Comparison of ENCODE assay signal across 12 cellular contexts in the genomic region with DNA sequence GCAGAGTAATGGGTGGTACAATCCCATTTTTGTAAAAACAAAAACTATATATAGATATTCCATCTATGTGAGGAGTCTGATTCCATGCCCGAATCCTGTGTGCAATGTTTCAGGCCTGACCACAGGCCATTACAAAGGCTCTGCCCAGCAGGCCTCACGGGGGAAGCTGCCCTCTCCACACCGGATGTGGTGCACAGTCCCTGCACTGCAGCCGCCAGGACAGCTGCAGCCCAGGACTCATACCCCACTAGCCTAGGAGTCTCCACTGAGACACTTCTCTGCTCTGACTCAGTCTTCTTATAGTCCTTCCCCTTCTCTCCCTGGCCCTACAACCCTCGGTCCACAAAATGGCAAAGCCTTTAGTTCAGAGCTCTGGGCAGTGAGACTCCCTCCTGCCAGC.
A peak's percentile ranks its signal among the peaks of the same experiment; 100 is the strongest.
DNase-seq lines count a peak whose midpoint lies in the region; ATAC-seq and TF ChIP-seq lines count a peak whose summit lies in the region.
"Had no signal": no experiment of that assay in that cellular context is flagged by ENCODE, and none has a peak within 500 bp of the region (broad histone marks: within the 10 kb centered on the region; RNA-seq: fewer than 3 reads in every experiment).

No MANE protein-coding gene starts in this region.

- no peaks in the 10 kb centered on the region for H3K36me3 ChIP-seq in thyroid gland
- H3K36me3 ChIP-seq: tibial nerve had no signal

- TF ChIP-seq POLR2A in NB4 (IDR thresholded peaks at IDR 0.05; ENCODE audit: extremely low read depth, insufficient read length) (no peak), thyroid gland (IDR thresholded peaks at IDR 0.05) (no peak)

- H3K27ac ChIP-seq in thyroid gland: no peak overlapping the region
- H3K27ac ChIP-seq: tibial nerve had no signal

- intact Hi-C loops in thyroid gland (cut with DNase I): no loop called here

- TF ChIP-seq CTCF in NB4 (IDR thresholded peaks at IDR 0.05; ENCODE audit: low read depth, low read length): no peak
- no peak for TF ChIP-seq CTCF in thyroid gland (IDR thresholded peaks at IDR 0.05)

- ATAC-seq in GM21526 (IDR thresholded peaks at IDR 0.05; ENCODE audit: low FRiP score, unreplicated experiment): peak; percentile 68
- ATAC-seq in GM21737 (IDR thresholded peaks at IDR 0.05; ENCODE audit: unreplicated experiment): no peak
- no peak for ATAC-seq in GM21786 (IDR thresholded peaks at IDR 0.05; ENCODE audit: unreplicated experiment)

- H3K4me3 ChIP-seq in NB4 (ENCODE audit: low read depth, low read length): peak overlapping the region; percentile 35
- H3K4me3 ChIP-seq in thyroid gland (replicated peaks in 1 of 3): no peak overlapping the region
- H3K4me3 ChIP-seq: tibial nerve had no signal

- peaks cover 13 to 22% of the 10 kb centered on the region in 2 donors for H3K4me1 ChIP-seq in thyroid gland

- 83 to 85% methylated on average over 5 of the region's 5 CpGs for whole genome bisulfite sequencing in thyroid gland, 2 donors

- H3K27me3 ChIP-seq in thyroid gland: no peaks in the 10 kb centered on the region
- H3K27me3 ChIP-seq: tibial nerve had no signal

- peak; percentile 92 for DNase-seq in NB4 (ENCODE audit: low read depth)
- peak; percentile 41 for DNase-seq in fibroblast of peridontal ligament (ENCODE audit: extremely low read depth)
- peak; percentile 78 for DNase-seq in stromal cell of bone marrow (ENCODE audit: low read depth)
- no peak for DNase-seq in thyroid gland
- no peak for DNase-seq in NCI-H1105 treated with DMSO at 0.1 percent for 48 hours (lab: John Stamatoyannopoulos, UW)
- DNase-seq: cerebellar nuclear complex; NCI-H2171; stimulated activated CD4-positive, alpha-beta T cell treated with anti-CD3 and anti-CD28 coated beads, Interleukin-4, amount 100 ng/mL, for 24 hours had no signal

- no peaks in the 10 kb centered on the region for H3K9me3 ChIP-seq in thyroid gland
- H3K9me3 ChIP-seq: tibial nerve had no signal

Comparison
In these comparisons a context has a peak if more than half of its experiments do, and no peak if none do; other contexts are left out.
1. DNase-seq: peak in NB4 (single experiment), fibroblast of peridontal ligament (single experiment) and stromal cell of bone marrow (single experiment); none in thyroid gland (0 of 2) and NCI-H1105 treated with DMSO at 0.1 percent for 48 hours (single experiment).